17 cellular contexts compared by ENCODE assay signal in genomic region chr2:56811401-56811800, GRCh38.
DNase-seq lines count a peak whose midpoint lies in the region; ATAC-seq and TF ChIP-seq lines count a peak whose summit lies in the region.
"Had no signal": no experiment of that assay in that cellular context is flagged by ENCODE, and none has a peak within 500 bp of the region (broad histone marks: within the 10 kb centered on the region; RNA-seq: fewer than 3 reads in every experiment).

No MANE protein-coding gene starts in this region.

- ATAC-seq in body of pancreas: no peak
- ATAC-seq: A549; CD8-positive, alpha-beta T cell; GM12878; HCT116 had no signal

- no peak overlapping the region for H3K27ac ChIP-seq in body of pancreas
- H3K27ac ChIP-seq: A549, C4-2B, GM23248, HL-60 had no signal

- peaks cover 49% of the 10 kb centered on the region for H3K4me1 Mint-ChIP-seq in HFFc6 (ENCODE audit: low read depth)

- WGBS in body of pancreas, 2 donors: 22 to 37% methylated on average over 2 of the region's 2 CpGs

- no peaks in the 10 kb centered on the region for H3K27me3 ChIP-seq in body of pancreas
- H3K27me3 ChIP-seq: BE2C had no signal

- H3K4me3 Mint-ChIP-seq in HFFc6: peak overlapping the region; percentile 12; the same call in 1 of the 2 replicates
- H3K4me3 Mint-ChIP-seq: CD8-positive, alpha-beta T cell had no signal

- peak overlapping the region; percentile 7 for H3K27ac Mint-ChIP-seq in HFFc6
- H3K27ac Mint-ChIP-seq: CD8-positive, alpha-beta T cell had no signal

- no peak overlapping the region for H3K4me3 ChIP-seq in body of pancreas
- H3K4me3 ChIP-seq: A549, GM12878, GM23248 had no signal

- no peak for TF ChIP-seq POLR2A in body of pancreas (IDR thresholded peaks at IDR 0.05)

- H3K36me3 ChIP-seq in body of pancreas (replicated peaks in 1 of 2; ENCODE audit: insufficient read depth in 1 of 2, low read depth in 2 of 2): no peaks in the 10 kb centered on the region
- H3K36me3 ChIP-seq: BE2C had no signal

- H3K27me3 Mint-ChIP-seq in HFFc6 (ENCODE audit: insufficient read depth): peaks cover 1% of the 10 kb centered on the region; the same call in 1 of the 2 replicates

- peaks cover 10% of the 10 kb centered on the region for H3K9me3 Mint-ChIP-seq in HFFc6

- peaks cover 28% of the 10 kb centered on the region for H3K36me3 Mint-ChIP-seq in HFFc6 (ENCODE audit: low read depth)
- H3K36me3 Mint-ChIP-seq: CD8-positive, alpha-beta T cell had no signal

- H3K9me3 ChIP-seq in body of pancreas: no peaks in the 10 kb centered on the region
- H3K9me3 ChIP-seq: A549, BE2C had no signal

- DNase-seq in EH (ENCODE audit: low read depth) (peak; percentile 13), HFFc6 (no peak), amniotic epithelial cell (ENCODE audit: low read depth) (peak; percentile 62), iris pigment epithelial cell (ENCODE audit: low read depth) (peak; percentile 18), body of pancreas (no peak), kidney tubule cell (ENCODE audit: low spot score) (no peak)
- DNase-seq in activated CD4-positive, alpha-beta T cell treated with anti-CD3 and anti-CD28 coated beads, Interleukin-2, amount 50 U/mL, for 48 hours: no peak
- DNase-seq: BE2C; CD8-positive, alpha-beta T cell; COR-L47; DMS53; GM23248 had no signal

- no peaks in the 10 kb centered on the region for H3K4me1 ChIP-seq in body of pancreas
- H3K4me1 ChIP-seq: BE2C had no signal

- intact Hi-C loops in body of pancreas (cut with DNase I): no loop called here

- TF ChIP-seq CTCF in HFFc6 (IDR thresholded peaks at IDR 0.05) (no peak), body of pancreas (IDR thresholded peaks at IDR 0.05) (no peak)

Comparison
In these comparisons a context has a peak if more than half of its experiments do, and no peak if none do; other contexts are left out.
1. DNase-seq: peak in EH (single experiment), amniotic epithelial cell (single experiment) and iris pigment epithelial cell (single experiment); none in HFFc6 (single experiment), body of pancreas (0 of 4), activated CD4-positive, alpha-beta T cell treated with anti-CD3 and anti-CD28 coated beads, Interleukin-2, amount 50 U/mL, for 48 hours (0 of 2) and kidney tubule cell (single experiment).